Comparison of ENCODE assay signal across 1 cellular context in the genomic region with DNA sequence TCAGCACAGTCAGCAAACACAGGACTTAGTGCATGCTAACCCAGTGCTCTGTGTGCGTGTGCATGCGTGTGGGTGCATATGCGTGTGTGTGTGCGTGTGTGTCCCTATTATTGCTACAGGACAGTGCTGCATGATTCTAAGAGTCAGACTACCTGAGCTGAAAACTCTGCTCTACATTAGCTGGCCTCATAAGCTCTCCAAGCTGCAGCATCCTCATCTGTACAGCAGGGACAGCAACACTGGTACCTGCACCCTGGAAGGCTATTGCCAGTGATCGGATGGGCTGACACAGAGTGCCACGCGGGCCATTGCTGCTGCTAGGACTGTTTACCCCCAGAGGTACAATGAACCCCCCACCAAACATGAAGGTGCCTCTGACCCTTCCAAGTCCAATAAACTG.
TF ChIP-seq lines count a peak whose summit lies in the region.

No MANE protein-coding gene starts in this region.

TF ChIP-seq in GM12878, 131 proteins besides CTCF, POLR2A, EP300 and RAD21:
- TF ChIP-seq ZNF622 (IDR thresholded peaks at IDR 0.05) = no peak
- TF ChIP-seq SMC3 (IDR thresholded peaks at IDR 0.05; ENCODE audit: borderline replicate concordance, low read length) = no peak
- TF ChIP-seq IRF4 (IDR thresholded peaks at IDR 0.05; ENCODE audit: low read depth, low read length) = 0 out of 2 replicates have a peak, but pooled peaks have one; percentile 7
